In the genomic region with DNA sequence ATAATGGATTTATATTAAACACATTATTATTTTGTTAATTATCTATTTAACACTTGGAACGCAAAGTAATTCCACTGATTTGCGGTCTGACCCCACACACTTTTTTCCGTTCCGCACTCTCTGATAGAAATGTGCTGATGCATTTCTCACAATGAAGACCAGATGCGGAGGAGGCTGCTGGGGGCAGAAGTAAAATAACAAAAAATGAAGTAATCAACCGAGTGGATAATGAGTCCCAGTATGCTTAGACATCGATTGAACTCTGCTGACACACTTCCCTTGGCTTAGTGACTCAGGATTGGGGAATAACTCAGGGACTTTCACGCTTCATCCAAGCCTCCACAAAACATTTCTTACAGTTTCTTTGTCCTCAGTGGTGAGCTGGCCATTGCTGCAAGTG, we compare ENCODE assay signal across 18 cellular contexts.
A peak's percentile ranks its signal among the peaks of the same experiment; 100 is the strongest.
DNase-seq lines count a peak whose midpoint lies in the region; FAIRE-seq and TF ChIP-seq lines count a peak whose summit lies in the region.
"Had no signal": no experiment of that assay in that cellular context is flagged by ENCODE, and none has a peak within 500 bp of the region (broad histone marks: within the 10 kb centered on the region; RNA-seq: fewer than 3 reads in every experiment).

No MANE protein-coding gene starts in this region.

- in situ Hi-C loops in brain microvascular endothelial cell (cut with HindIII; ENCODE audit: low pct_ligation_motif_present, low sequenced_read_pairs), result no loop called here

- TF ChIP-seq CTCF in AG10803 (conservative IDR thresholded peaks at IDR 0.05; ENCODE audit: low read length), result no peak
- no peak for TF ChIP-seq CTCF in brain microvascular endothelial cell (IDR thresholded peaks at IDR 0.05; ENCODE audit: low read depth, low read length, missing control alignments)

- H3K27me3 ChIP-seq in brain microvascular endothelial cell (replicated peaks), result no peaks in the 10 kb centered on the region

- FAIRE-seq in HTR-8/SVneo (lab: Jason Lieb, UNC), result peak; percentile 77
- FAIRE-seq: G401.6, keratinocyte had no signal

- no peak overlapping the region for H3K4me3 ChIP-seq in AG10803 (ENCODE audit: low read length)
- H3K4me3 ChIP-seq in brain microvascular endothelial cell (ENCODE audit: low read depth, low read length), result no peak overlapping the region
- H3K4me3 ChIP-seq: coronary artery had no signal

- DNase-seq in AG10803 (ENCODE audit: low read depth) (peak; percentile 95), HTR-8/SVneo (ENCODE audit: insufficient read length, low spot score) (peak; percentile 21), brain microvascular endothelial cell (peak; percentile 90), kidney glomerular epithelial cell (lab: John Stamatoyannopoulos, UW) (peak; percentile 90), D341Med (ENCODE audit: low spot score) (no peak), cortex of kidney (lab: John Stamatoyannopoulos, UW) (no peak), NCI-H1048 (lab: John Stamatoyannopoulos, UW) (no peak)
- no peak for DNase-seq in activated CD4-positive, alpha-beta T cell treated with anti-CD3 and anti-CD28 coated beads for 48 hours
- DNase-seq: activated naive CD4-positive, alpha-beta T cell treated with Interleukin-2 at 50 U/mL for 16 hours; CD4-positive, CD25-positive, alpha-beta regulatory T cell; MM.1S; NCI-H2081; NCI-H82; SHP77; stimulated activated CD4-positive, alpha-beta T cell treated with anti-CD3 and anti-CD28 coated beads, Interleukin-2, amount 100 ng/mL, for 48 hours had no signal

- H3K36me3 ChIP-seq in brain microvascular endothelial cell (replicated peaks), result peaks cover 2% of the 10 kb centered on the region

- peak overlapping the region; percentile 81 for H3K27ac ChIP-seq in brain microvascular endothelial cell
- H3K27ac ChIP-seq: coronary artery had no signal

Comparison
In these comparisons a context has a peak if more than half of its experiments do, and no peak if none do; other contexts are left out.
1. DNase-seq: peak in AG10803 (single experiment), HTR-8/SVneo (single experiment), brain microvascular endothelial cell (single experiment) and kidney glomerular epithelial cell (single experiment); none in D341Med (single experiment), cortex of kidney (single experiment), NCI-H1048 (single experiment) and activated CD4-positive, alpha-beta T cell treated with anti-CD3 and anti-CD28 coated beads for 48 hours (single experiment).